8 cellular contexts compared by ENCODE assay signal in the genomic region with DNA sequence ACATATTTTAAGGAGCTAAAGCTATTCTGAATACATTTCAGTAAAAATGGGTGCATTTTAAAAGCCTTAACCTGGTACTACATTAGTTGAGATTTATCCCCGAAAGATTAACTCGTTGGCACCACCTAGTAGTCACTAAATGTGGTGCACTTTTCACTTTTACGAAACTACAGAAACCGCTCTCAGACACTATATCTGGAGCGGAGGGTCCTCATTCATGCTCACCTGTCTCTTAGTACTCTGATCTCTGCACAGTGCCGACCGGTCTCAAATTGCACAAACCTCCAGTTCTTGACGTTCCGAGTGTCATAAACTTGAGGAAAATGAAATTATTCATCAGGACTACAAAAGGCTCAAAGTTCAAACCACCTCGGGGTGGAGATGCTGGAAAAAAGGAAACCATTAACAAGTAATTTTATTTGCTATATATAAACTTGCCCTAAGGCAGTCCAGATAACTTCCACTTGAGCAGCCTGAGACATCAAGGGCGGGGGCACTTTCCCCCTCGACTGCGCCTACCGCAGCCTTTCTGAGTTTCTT. TPM values are rescaled to one million over a fixed set of nuclear protein-coding genes. Genes with fewer than 3 reads are reported as not detected.
DNase-seq lines count a peak whose midpoint lies in the region; ATAC-seq and TF ChIP-seq lines count a peak whose summit lies in the region.

No MANE protein-coding gene starts in this region.

- peak in 2 of 5 donors; percentile 31 to 32 for DNase-seq in CD8-positive, alpha-beta memory T cell
- DNase-seq in KG1 (lab: John Stamatoyannopoulos, UW) (peak; percentile 23), SIG-M5 treated with dmso at 0.1 percent for 504 hours (lab: John Stamatoyannopoulos, UW; ENCODE audit: unreplicated experiment) (peak; percentile 67), cerebellar cortex (ENCODE audit: low spot score) (peak; percentile 69), kidney epithelial cell (ENCODE audit: low read depth) (peak; percentile 14)

- peaks cover 11 to 32% (median 28%) of the 10 kb centered on the region in 3 donors for H3K4me1 Mint-ChIP-seq in CD8-positive, alpha-beta memory T cell
- peaks cover 21% of the 10 kb centered on the region for H3K4me1 Mint-ChIP-seq in stimulated activated memory B cell treated with anti-CD40 and anti-IgM and Interleukin-4, amounts not matched to agents 10 μg/mL and 1 μg/mL and 100 μg/mL, for 72 hours

- peaks cover 0 to 27% (median 6%) of the 10 kb centered on the region in 3 donors for H3K36me3 Mint-ChIP-seq in CD8-positive, alpha-beta memory T cell
- H3K36me3 Mint-ChIP-seq in stimulated activated memory B cell treated with anti-CD40 and anti-IgM and Interleukin-4, amounts not matched to agents 10 μg/mL and 1 μg/mL and 100 μg/mL, for 72 hours: peaks cover 12% of the 10 kb centered on the region

- ATAC-seq in GM18909 (IDR thresholded peaks at IDR 0.05; ENCODE audit: poor library complexity, unreplicated experiment) (peak; percentile 12), HG02981 (IDR thresholded peaks at IDR 0.05; ENCODE audit: unreplicated experiment) (no peak)
- peak; percentile 70 for ATAC-seq in stimulated activated memory B cell treated with anti-CD40 and anti-IgM and Interleukin-4, amounts not matched to agents 10 μg/mL and 1 μg/mL and 100 μg/mL, for 72 hours

- H3K4me1 ChIP-seq in CD8-positive, alpha-beta memory T cell (ENCODE audit: insufficient read depth, low read length): peaks cover 20% of the 10 kb centered on the region

- CTCF ChIA-PET in CD8-positive, alpha-beta memory T cell (lab: Charles Lee): interaction anchor here (0.8 to 2.0 kb wide), 6 partner anchors 8 to 268 kb away, joined by 3 to 5 read pairs (median 4); a partner anchor contains a TSS

- no peaks in the 10 kb centered on the region for H3K27me3 ChIP-seq in CD8-positive, alpha-beta memory T cell (ENCODE audit: insufficient read depth, low read length, poor library complexity, severe bottlenecking)
- H3K27me3 ChIP-seq in kidney epithelial cell (ENCODE audit: control insufficient read depth, insufficient read depth, low read length): no peaks in the 10 kb centered on the region

- TF ChIP-seq CTCF in kidney epithelial cell (IDR thresholded peaks at IDR 0.05; ENCODE audit: insufficient read depth, low read length, poor library complexity, severe bottlenecking): peak; percentile 52

- no peaks in the 10 kb centered on the region for H3K9me3 ChIP-seq in CD8-positive, alpha-beta memory T cell (ENCODE audit: low read length)

- H3K36me3 ChIP-seq in CD8-positive, alpha-beta memory T cell (ENCODE audit: insufficient read depth, low read length): peaks cover 5% of the 10 kb centered on the region
- H3K36me3 ChIP-seq in kidney epithelial cell (ENCODE audit: control insufficient read depth, insufficient read depth, low read length): no peaks in the 10 kb centered on the region

- H3K27ac ChIP-seq in CD8-positive, alpha-beta memory T cell (ENCODE audit: low read depth, low read length): peak overlapping the region; percentile 93

- H3K4me3 Mint-ChIP-seq in CD8-positive, alpha-beta memory T cell: peak overlapping the region; percentile 94 to 98 (median 97)
- peak overlapping the region; percentile 88 for H3K4me3 Mint-ChIP-seq in stimulated activated memory B cell treated with anti-CD40 and anti-IgM and Interleukin-4, amounts not matched to agents 10 μg/mL and 1 μg/mL and 100 μg/mL, for 72 hours

- peak overlapping the region; percentile 80 to 99 (median 98) for H3K27ac Mint-ChIP-seq in CD8-positive, alpha-beta memory T cell
- peak overlapping the region; percentile 94 for H3K27ac Mint-ChIP-seq in stimulated activated memory B cell treated with anti-CD40 and anti-IgM and Interleukin-4, amounts not matched to agents 10 μg/mL and 1 μg/mL and 100 μg/mL, for 72 hours

- POLR2A ChIA-PET in CD8-positive, alpha-beta memory T cell (lab: Charles Lee): no interaction called here

- H3K9me3 Mint-ChIP-seq in CD8-positive, alpha-beta memory T cell: no peaks in the 10 kb centered on the region
- no peaks in the 10 kb centered on the region for H3K9me3 Mint-ChIP-seq in stimulated activated memory B cell treated with anti-CD40 and anti-IgM and Interleukin-4, amounts not matched to agents 10 μg/mL and 1 μg/mL and 100 μg/mL, for 72 hours

- H3K27me3 Mint-ChIP-seq in CD8-positive, alpha-beta memory T cell: peaks cover 0 to 2% of the 10 kb centered on the region in 2 donors
- H3K27me3 Mint-ChIP-seq in stimulated activated memory B cell treated with anti-CD40 and anti-IgM and Interleukin-4, amounts not matched to agents 10 μg/mL and 1 μg/mL and 100 μg/mL, for 72 hours: no peaks in the 10 kb centered on the region

- H3K4me3 ChIP-seq in CD8-positive, alpha-beta memory T cell (ENCODE audit: low read length): peak overlapping the region; percentile 98
- peak overlapping the region; percentile 82 for H3K4me3 ChIP-seq in kidney epithelial cell (ENCODE audit: low read depth, low read length)

RNA-seq across cellular contexts. Expression of a gene that starts 0.7 kb away (rescaled TPM):
- 10 to 100 TPM; 33.2 to 34.0 TPM for total RNA-seq in CD8-positive, alpha-beta memory T cell
- polyA plus RNA-seq in CD8-positive, alpha-beta memory T cell: 43.7 TPM
- total RNA-seq in kidney epithelial cell: 33.6 and 34.4 TPM in 2 replicates

RNA-seq across cellular contexts. Expression of a gene that starts 0.8 kb away (rescaled TPM):
- 10 to 100 TPM; 11.3 to 12.1 TPM for total RNA-seq in CD8-positive, alpha-beta memory T cell
- polyA plus RNA-seq in CD8-positive, alpha-beta memory T cell: 6.4 TPM
- 7.6 and 8.9 TPM in 2 replicates for total RNA-seq in kidney epithelial cell

RNA-seq across cellular contexts. Expression of a gene that starts 32.4 kb away (rescaled TPM):
- 10 to 100 TPM in 1 of 2 experiments, 1 to 10 TPM in 1; 9.1 to 10.7 TPM for total RNA-seq in CD8-positive, alpha-beta memory T cell
- polyA plus RNA-seq in CD8-positive, alpha-beta memory T cell: 12.9 TPM
- 27.4 and 28.6 TPM in 2 replicates for total RNA-seq in kidney epithelial cell

RNA-seq across cellular contexts. Expression of a gene that starts 54.6 kb away (rescaled TPM):
- total RNA-seq in CD8-positive, alpha-beta memory T cell: not detected
- not detected for polyA plus RNA-seq in CD8-positive, alpha-beta memory T cell
- total RNA-seq in kidney epithelial cell: 11.1 and 14.8 TPM in 2 replicates
